In the genomic region with DNA sequence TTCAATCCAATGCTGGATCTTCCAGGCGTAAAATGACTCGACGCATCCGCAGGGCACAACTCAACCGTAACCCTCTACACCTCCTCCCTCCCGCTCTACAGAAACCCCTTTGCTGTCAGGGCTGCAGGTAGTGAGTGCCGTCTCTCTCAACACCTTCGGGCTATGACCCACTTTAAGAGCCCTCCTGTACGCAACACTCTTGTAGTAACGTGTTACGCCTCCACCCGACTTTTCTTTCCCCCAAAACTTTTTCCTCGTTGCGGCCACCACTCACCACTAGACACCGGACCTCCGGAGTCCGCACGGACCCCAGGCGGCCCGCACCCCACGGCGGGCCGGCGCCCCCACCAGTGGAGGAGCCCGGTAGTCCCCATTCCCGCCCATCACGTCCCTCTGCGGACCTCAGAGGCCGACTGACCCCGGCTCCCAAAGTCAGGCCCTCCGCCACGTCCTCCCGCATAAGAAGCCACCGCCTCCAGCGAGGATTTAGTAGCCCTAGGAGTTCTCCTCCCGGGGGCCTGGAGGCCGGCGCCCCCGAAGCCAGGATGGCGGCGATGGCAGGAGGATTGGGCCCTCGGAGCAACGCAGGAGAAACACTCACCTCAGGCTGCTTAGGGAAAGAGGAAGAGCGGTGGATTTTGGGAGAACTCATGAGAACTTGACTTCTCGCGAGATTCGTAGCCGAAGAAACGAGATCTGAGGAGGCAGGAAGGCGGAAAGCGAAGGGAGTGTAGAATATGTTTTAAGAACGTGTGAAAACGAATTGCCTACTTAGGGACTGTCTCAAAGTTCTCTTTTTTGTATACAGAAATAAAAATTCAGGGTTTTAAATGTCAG, we compare ENCODE assay signal across 1 cellular context.
TF ChIP-seq lines count a peak whose summit lies in the region.

A gene (minus strand): TSS at position 609 of the 837 bp plus-strand sequence.

TF ChIP-seq in WTC11, 78 proteins besides CTCF, POLR2A, EP300 and RAD21 (continued from another document):
- TF ChIP-seq, protein P1, sequence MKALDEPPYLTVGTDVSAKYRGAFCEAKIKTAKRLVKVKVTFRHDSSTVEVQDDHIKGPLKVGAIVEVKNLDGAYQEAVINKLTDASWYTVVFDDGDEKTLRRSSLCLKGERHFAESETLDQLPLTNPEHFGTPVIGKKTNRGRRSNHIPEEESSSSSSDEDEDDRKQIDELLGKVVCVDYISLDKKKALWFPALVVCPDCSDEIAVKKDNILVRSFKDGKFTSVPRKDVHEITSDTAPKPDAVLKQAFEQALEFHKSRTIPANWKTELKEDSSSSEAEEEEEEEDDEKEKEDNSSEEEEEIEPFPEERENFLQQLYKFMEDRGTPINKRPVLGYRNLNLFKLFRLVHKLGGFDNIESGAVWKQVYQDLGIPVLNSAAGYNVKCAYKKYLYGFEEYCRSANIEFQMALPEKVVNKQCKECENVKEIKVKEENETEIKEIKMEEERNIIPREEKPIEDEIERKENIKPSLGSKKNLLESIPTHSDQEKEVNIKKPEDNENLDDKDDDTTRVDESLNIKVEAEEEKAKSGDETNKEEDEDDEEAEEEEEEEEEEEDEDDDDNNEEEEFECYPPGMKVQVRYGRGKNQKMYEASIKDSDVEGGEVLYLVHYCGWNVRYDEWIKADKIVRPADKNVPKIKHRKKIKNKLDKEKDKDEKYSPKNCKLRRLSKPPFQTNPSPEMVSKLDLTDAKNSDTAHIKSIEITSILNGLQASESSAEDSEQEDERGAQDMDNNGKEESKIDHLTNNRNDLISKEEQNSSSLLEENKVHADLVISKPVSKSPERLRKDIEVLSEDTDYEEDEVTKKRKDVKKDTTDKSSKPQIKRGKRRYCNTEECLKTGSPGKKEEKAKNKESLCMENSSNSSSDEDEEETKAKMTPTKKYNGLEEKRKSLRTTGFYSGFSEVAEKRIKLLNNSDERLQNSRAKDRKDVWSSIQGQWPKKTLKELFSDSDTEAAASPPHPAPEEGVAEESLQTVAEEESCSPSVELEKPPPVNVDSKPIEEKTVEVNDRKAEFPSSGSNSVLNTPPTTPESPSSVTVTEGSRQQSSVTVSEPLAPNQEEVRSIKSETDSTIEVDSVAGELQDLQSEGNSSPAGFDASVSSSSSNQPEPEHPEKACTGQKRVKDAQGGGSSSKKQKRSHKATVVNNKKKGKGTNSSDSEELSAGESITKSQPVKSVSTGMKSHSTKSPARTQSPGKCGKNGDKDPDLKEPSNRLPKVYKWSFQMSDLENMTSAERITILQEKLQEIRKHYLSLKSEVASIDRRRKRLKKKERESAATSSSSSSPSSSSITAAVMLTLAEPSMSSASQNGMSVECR (CRISPR knock-in tag; IDR thresholded peaks at IDR 0.05; ENCODE audit: borderline replicate concordance) = 0 out of 2 replicates have a peak, but pooled peaks have one; percentile 13
- TF ChIP-seq, protein P2, sequence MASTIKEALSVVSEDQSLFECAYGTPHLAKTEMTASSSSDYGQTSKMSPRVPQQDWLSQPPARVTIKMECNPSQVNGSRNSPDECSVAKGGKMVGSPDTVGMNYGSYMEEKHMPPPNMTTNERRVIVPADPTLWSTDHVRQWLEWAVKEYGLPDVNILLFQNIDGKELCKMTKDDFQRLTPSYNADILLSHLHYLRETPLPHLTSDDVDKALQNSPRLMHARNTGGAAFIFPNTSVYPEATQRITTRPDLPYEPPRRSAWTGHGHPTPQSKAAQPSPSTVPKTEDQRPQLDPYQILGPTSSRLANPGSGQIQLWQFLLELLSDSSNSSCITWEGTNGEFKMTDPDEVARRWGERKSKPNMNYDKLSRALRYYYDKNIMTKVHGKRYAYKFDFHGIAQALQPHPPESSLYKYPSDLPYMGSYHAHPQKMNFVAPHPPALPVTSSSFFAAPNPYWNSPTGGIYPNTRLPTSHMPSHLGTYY (CRISPR knock-in tag; IDR thresholded peaks at IDR 0.05) = 0 out of 2 replicates have a peak, but pooled peaks have one; percentile 61
- TF ChIP-seq PRRX2 (CRISPR knock-in tag; IDR thresholded peaks at IDR 0.05) (peak; percentile 66; the same call in 1 of the 2 replicates), SMAD3 (CRISPR knock-in tag; IDR thresholded peaks at IDR 0.05; ENCODE audit: borderline replicate concordance) (peak; percentile 82; the same call in 1 of the 2 replicates), NFYB (CRISPR knock-in tag; conservative IDR thresholded peaks at IDR 0.05; ENCODE audit: low read depth) (no peak), MYBL2 (CRISPR knock-in tag; IDR thresholded peaks at IDR 0.05) (0 out of 2 replicates have a peak, but pooled peaks have one; percentile 41), FOXP1 (CRISPR knock-in tag; IDR thresholded peaks at IDR 0.05; ENCODE audit: borderline replicate concordance) (peak; percentile 61), SP1 (CRISPR knock-in tag; conservative IDR thresholded peaks at IDR 0.05) (peak; percentile 47; the same call in 1 of the 2 replicates), EMX1 (CRISPR knock-in tag; IDR thresholded peaks at IDR 0.05) (0 out of 2 replicates have a peak, but pooled peaks have one; percentile 42), TEAD1 (CRISPR knock-in tag; IDR thresholded peaks at IDR 0.05) (peak; percentile 50; the same call in 1 of the 2 replicates), HMGA2 (CRISPR knock-in tag; IDR thresholded peaks at IDR 0.05) (no peak)
- TF ChIP-seq, protein P3, sequence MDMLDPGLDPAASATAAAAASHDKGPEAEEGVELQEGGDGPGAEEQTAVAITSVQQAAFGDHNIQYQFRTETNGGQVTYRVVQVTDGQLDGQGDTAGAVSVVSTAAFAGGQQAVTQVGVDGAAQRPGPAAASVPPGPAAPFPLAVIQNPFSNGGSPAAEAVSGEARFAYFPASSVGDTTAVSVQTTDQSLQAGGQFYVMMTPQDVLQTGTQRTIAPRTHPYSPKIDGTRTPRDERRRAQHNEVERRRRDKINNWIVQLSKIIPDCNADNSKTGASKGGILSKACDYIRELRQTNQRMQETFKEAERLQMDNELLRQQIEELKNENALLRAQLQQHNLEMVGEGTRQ (CRISPR knock-in tag; IDR thresholded peaks at IDR 0.05) = 0 out of 2 replicates have a peak, but pooled peaks have one; percentile 20
- TF ChIP-seq, protein P4, sequence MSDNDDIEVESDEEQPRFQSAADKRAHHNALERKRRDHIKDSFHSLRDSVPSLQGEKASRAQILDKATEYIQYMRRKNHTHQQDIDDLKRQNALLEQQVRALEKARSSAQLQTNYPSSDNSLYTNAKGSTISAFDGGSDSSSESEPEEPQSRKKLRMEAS (CRISPR knock-in tag; IDR thresholded peaks at IDR 0.05) = peak; percentile 68; the same call in 1 of the 2 replicates
- TF ChIP-seq, protein P5, sequence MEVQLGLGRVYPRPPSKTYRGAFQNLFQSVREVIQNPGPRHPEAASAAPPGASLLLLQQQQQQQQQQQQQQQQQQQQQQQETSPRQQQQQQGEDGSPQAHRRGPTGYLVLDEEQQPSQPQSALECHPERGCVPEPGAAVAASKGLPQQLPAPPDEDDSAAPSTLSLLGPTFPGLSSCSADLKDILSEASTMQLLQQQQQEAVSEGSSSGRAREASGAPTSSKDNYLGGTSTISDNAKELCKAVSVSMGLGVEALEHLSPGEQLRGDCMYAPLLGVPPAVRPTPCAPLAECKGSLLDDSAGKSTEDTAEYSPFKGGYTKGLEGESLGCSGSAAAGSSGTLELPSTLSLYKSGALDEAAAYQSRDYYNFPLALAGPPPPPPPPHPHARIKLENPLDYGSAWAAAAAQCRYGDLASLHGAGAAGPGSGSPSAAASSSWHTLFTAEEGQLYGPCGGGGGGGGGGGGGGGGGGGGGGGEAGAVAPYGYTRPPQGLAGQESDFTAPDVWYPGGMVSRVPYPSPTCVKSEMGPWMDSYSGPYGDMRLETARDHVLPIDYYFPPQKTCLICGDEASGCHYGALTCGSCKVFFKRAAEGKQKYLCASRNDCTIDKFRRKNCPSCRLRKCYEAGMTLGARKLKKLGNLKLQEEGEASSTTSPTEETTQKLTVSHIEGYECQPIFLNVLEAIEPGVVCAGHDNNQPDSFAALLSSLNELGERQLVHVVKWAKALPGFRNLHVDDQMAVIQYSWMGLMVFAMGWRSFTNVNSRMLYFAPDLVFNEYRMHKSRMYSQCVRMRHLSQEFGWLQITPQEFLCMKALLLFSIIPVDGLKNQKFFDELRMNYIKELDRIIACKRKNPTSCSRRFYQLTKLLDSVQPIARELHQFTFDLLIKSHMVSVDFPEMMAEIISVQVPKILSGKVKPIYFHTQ (CRISPR knock-in tag; IDR thresholded peaks at IDR 0.05) = 0 out of 2 replicates have a peak, but pooled peaks have one; percentile 51
- TF ChIP-seq, protein P6, sequence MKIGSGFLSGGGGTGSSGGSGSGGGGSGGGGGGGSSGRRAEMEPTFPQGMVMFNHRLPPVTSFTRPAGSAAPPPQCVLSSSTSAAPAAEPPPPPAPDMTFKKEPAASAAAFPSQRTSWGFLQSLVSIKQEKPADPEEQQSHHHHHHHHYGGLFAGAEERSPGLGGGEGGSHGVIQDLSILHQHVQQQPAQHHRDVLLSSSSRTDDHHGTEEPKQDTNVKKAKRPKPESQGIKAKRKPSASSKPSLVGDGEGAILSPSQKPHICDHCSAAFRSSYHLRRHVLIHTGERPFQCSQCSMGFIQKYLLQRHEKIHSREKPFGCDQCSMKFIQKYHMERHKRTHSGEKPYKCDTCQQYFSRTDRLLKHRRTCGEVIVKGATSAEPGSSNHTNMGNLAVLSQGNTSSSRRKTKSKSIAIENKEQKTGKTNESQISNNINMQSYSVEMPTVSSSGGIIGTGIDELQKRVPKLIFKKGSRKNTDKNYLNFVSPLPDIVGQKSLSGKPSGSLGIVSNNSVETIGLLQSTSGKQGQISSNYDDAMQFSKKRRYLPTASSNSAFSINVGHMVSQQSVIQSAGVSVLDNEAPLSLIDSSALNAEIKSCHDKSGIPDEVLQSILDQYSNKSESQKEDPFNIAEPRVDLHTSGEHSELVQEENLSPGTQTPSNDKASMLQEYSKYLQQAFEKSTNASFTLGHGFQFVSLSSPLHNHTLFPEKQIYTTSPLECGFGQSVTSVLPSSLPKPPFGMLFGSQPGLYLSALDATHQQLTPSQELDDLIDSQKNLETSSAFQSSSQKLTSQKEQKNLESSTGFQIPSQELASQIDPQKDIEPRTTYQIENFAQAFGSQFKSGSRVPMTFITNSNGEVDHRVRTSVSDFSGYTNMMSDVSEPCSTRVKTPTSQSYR (CRISPR knock-in tag; IDR thresholded peaks at IDR 0.05) = 0 out of 2 replicates have a peak, but pooled peaks have one; percentile 47
